In the genomic region with DNA sequence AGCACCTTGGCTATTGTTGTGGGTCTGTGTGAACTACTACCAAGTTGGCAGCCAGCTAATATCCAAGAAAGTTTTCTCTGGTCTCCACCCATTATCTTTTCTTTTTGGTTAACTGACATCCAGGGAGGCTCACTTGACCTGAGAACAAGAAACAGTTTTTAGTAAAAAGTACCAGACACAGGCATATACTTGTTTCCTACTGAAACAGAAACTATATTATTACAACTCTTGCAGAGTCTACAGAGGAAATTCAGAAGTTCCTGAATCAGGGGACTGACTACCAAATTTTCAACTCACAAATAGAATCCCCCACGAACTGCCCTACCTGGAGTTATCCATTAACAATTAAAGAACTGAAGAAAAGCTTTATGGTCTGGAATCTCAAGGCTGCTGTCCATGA, we compare ENCODE assay signal across 1 cellular context.
TF ChIP-seq lines count a peak whose summit lies in the region.

No MANE protein-coding gene starts in this region.

TF ChIP-seq in SK-N-SH, 30 proteins besides CTCF, POLR2A, EP300 and RAD21 (continued from another document):
- TF ChIP-seq, protein P1, sequence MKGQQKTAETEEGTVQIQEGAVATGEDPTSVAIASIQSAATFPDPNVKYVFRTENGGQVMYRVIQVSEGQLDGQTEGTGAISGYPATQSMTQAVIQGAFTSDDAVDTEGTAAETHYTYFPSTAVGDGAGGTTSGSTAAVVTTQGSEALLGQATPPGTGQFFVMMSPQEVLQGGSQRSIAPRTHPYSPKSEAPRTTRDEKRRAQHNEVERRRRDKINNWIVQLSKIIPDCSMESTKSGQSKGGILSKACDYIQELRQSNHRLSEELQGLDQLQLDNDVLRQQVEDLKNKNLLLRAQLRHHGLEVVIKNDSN (IDR thresholded peaks at IDR 0.05; ENCODE audit: borderline replicate concordance, low read depth) = no peak
- no peak for TF ChIP-seq SIN3A (IDR thresholded peaks at IDR 0.05; ENCODE audit: borderline replicate concordance, low read depth, low read length)
